In the genomic region with DNA sequence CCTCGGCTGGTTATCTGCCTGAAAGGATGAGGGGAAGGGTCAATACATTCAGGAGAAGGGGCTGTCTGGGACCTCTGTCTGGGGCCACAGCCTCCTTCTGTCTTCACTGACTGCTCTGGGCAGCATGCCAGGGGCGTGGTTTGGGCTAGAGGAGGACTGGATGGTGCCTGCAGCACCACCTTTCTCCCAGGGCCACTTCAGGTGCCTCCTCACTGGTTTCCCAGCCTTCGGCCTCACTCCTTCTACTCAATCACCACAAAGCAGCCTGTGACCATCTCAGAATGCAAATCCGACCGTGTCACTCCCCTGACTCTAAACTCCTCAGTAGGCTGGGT, we compare ENCODE assay signal across 9 cellular contexts. TPM values are rescaled to one million over a fixed set of nuclear protein-coding genes. Genes with fewer than 3 reads are reported as not detected.
DNase-seq lines count a peak whose midpoint lies in the region; TF ChIP-seq lines count a peak whose summit lies in the region.
"Had no signal": no experiment of that assay in that cellular context is flagged by ENCODE, and none has a peak within 500 bp of the region (broad histone marks: within the 10 kb centered on the region; RNA-seq: fewer than 3 reads in every experiment).

No MANE protein-coding gene starts in this region.

- H3K9me3 Mint-ChIP-seq in nephron progenitor cell, result no peaks in the 10 kb centered on the region

- no peaks in the 10 kb centered on the region for H3K27me3 ChIP-seq in left ventricle myocardium inferior (ENCODE audit: low read depth)
- H3K27me3 ChIP-seq in subcutaneous abdominal adipose tissue (ENCODE audit: control insufficient read depth in 5 of 5, insufficient read depth in 4 of 5, low read length in 5 of 5), result no peaks in the 10 kb centered on the region

- H3K4me3 ChIP-seq in left ventricle myocardium inferior (no peak overlapping the region), subcutaneous abdominal adipose tissue (ENCODE audit: low read depth in 1 of 5, low read length in 5 of 5) (no peak overlapping the region)

- H3K9me3 ChIP-seq in left ventricle myocardium inferior (replicated peaks), result no peaks in the 10 kb centered on the region
- H3K9me3 ChIP-seq in subcutaneous abdominal adipose tissue (ENCODE audit: control insufficient read depth in 5 of 5, low read length in 5 of 5), result no peaks in the 10 kb centered on the region

- peaks cover 29% of the 10 kb centered on the region for H3K27me3 Mint-ChIP-seq in nephron progenitor cell (ENCODE audit: low read depth, poor library complexity)

- H3K9ac ChIP-seq in subcutaneous abdominal adipose tissue (ENCODE audit: low read length in 5 of 5), result no peak overlapping the region

- TF ChIP-seq CTCF in left ventricle myocardium inferior (IDR thresholded peaks at IDR 0.05; ENCODE audit: borderline replicate concordance) (no peak), nephron progenitor cell (IDR thresholded peaks at IDR 0.05) (no peak)

- no peaks in the 10 kb centered on the region for H3K36me3 Mint-ChIP-seq in nephron progenitor cell (ENCODE audit: low read depth)

- H3K27ac Mint-ChIP-seq in nephron progenitor cell, result no peak overlapping the region

- H3K36me3 ChIP-seq in left ventricle myocardium inferior (no peaks in the 10 kb centered on the region), subcutaneous abdominal adipose tissue (ENCODE audit: control insufficient read depth in 5 of 5, insufficient read depth in 5 of 5, low read length in 5 of 5) (peaks cover 0 to 3% (median 0%) of the 10 kb centered on the region in 5 donors)

- H3K4me1 ChIP-seq in left ventricle myocardium inferior (peaks cover 97% of the 10 kb centered on the region), subcutaneous abdominal adipose tissue (ENCODE audit: control insufficient read depth in 5 of 5, insufficient read depth in 5 of 5, low read length in 5 of 5) (peaks cover 44 to 96% (median 91%) of the 10 kb centered on the region in 5 donors)

- DNase-seq in NCI-H187 (lab: John Stamatoyannopoulos, UW), result peak; percentile 46 to 48
- no peak for DNase-seq in NCI-H187 treated with DMSO at 0.1 percent for 48 hours (lab: John Stamatoyannopoulos, UW)
- DNase-seq in NCI-H69 (lab: John Stamatoyannopoulos, UW), result peak; percentile 87
- DNase-seq in left ventricle myocardium inferior, result no peak
- no peak for DNase-seq in nephron progenitor cell
- DNase-seq in Kasumi-1 (lab: John Stamatoyannopoulos, UW), result no peak
- no peak for DNase-seq in NOMO-1 treated with DMSO at 0.1 percent for 48 hours (lab: John Stamatoyannopoulos, UW; ENCODE audit: unreplicated experiment)
- DNase-seq: stimulated activated CD4-positive, alpha-beta T cell treated with anti-CD3 and anti-CD28 coated beads, Interleukin-2, amount 100 ng/mL, for 48 hours had no signal

- H3K4me3 Mint-ChIP-seq in nephron progenitor cell, result no peak overlapping the region

- intact Hi-C loops in left ventricle myocardium inferior (cut with micrococcal nuclease), result no loop called here

- H3K4me1 Mint-ChIP-seq in nephron progenitor cell, result peaks cover 84% of the 10 kb centered on the region

- H3K27ac ChIP-seq in left ventricle myocardium inferior (replicated peaks) (peak overlapping the region; percentile 86), subcutaneous abdominal adipose tissue (ENCODE audit: low read depth, low read length) (peak overlapping the region; percentile 89)

RNA-seq across cellular contexts. Expression of a gene that starts 49.9 kb away (rescaled TPM):
- total RNA-seq in left ventricle myocardium inferior, result 54.7 TPM

Comparison
In these comparisons a context has a peak if more than half of its experiments do, and no peak if none do; other contexts are left out.
1. DNase-seq: peak in NCI-H187 (2 of 2) and NCI-H69 (single experiment); none in NCI-H187 treated with DMSO at 0.1 percent for 48 hours (single experiment), left ventricle myocardium inferior (single experiment), nephron progenitor cell (single experiment), Kasumi-1 (0 of 2) and NOMO-1 treated with DMSO at 0.1 percent for 48 hours (single experiment).